Comparison of ENCODE assay signal across 27 cellular contexts in the genomic region with DNA sequence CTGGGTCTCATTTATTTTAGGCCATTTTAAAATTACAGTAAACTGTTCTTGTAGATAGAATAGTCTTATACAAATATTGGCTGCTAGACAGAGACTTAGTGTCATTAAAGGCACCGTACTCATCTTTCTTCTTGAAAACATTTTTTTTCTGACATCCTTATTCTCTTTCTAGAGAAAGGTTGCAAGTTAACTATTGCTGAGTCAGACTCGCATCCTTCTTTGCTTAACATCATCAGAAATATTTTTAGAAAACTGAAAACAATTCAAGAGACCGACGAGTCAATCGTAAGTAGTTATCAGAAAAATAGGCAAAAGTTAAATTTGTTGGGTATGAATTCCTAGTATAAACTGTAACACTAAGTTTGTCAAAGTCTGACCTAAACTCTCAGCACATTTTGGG.
"Had no signal": no experiment of that assay in that cellular context is flagged by ENCODE, and none has a peak within 500 bp of the region (broad histone marks: within the 10 kb centered on the region; RNA-seq: fewer than 3 reads in every experiment).

No MANE protein-coding gene starts in this region.

- H3K9me3 Mint-ChIP-seq: activated CD4-positive, alpha-beta memory T cell treated with anti-CD3 and anti-CD28 coated beads, Interleukin-2, amount 10 ng/mL, durations not matched to agents 7 days and 5 days; activated CD4-positive, alpha-beta T cell treated with anti-CD3 and anti-CD28 coated beads, Interleukin-2, amount 10 ng/mL, durations not matched to agents 24 days and 14 days; activated naive CD4-positive, alpha-beta T cell treated with anti-CD3 and anti-CD28 coated beads, Interleukin-2, amount 50 U/mL, for 24 hours; activated naive CD8-positive, alpha-beta T cell treated with anti-CD3 and anti-CD28 coated beads, Interleukin-2, amount 50 U/mL, for 24 hours; activated T-cell treated with anti-CD3 and anti-CD28 coated beads, Interleukin-2, amount 50 U/mL, for 24 hours; activated T-helper 2 cell treated with anti-CD3 and anti-CD28 coated beads, Interferon-gamma antibody, Interleukin-2, Interleukin-4, amounts not matched to agents 10 μg/mL and 5 μg/mL and 100 μg/mL, durations not matched to agents 14 hours and 24 hours and 36 hours; central memory CD8-positive, alpha-beta T cell; dendritic cell treated with granulocyte-macrophage colony-stimulating factor and Interleukin-4, amounts not matched to agents 40 ng/mL and 50 ng/mL, for 4 days; endodermal cell had no signal

- DNase-seq: activated CD4-positive, alpha-beta memory T cell treated with anti-CD3 and anti-CD28 coated beads, Interleukin-2, amount 10 ng/mL, durations not matched to agents 7 days and 5 days; activated CD4-positive, alpha-beta T cell treated with anti-CD3 and anti-CD28 coated beads, Interleukin-2, amount 10 ng/mL, durations not matched to agents 24 days and 14 days; activated CD4-positive, CD25-positive, alpha-beta regulatory T cell treated with anti-CD3 and anti-CD28 coated beads, Interleukin-2, amount 50 U/mL, for 72 hours; activated CD8-positive, alpha-beta memory T cell treated with anti-CD3 and anti-CD28 coated beads, Interleukin-2, amount 50 U/mL, for 48 hours; activated naive CD8-positive, alpha-beta T cell treated with anti-CD3 and anti-CD28 coated beads, Interleukin-2, amount 50 U/mL, for 24 hours; activated T-cell treated with anti-CD3 and anti-CD28 coated beads, Interleukin-2, amount 50 U/mL, for 24 hours; anterior cingulate cortex; endodermal cell; hippocampal formation; kidney; left colon; midbrain; naive thymus-derived CD4-positive, alpha-beta T cell; nucleus accumbens; right cardiac atrium; stimulated activated CD4-positive, alpha-beta T cell treated with anti-CD3 and anti-CD28 coated beads, Interleukin-2, amount 100 ng/mL, for 48 hours; stimulated activated naive CD4-positive, alpha-beta T cell treated with Interleukin-2 at 50 U/mL for 16 hours; T-helper 17 cell; T1000 had no signal

- H3K4me3 Mint-ChIP-seq: activated CD4-positive, alpha-beta memory T cell treated with anti-CD3 and anti-CD28 coated beads, Interleukin-2, amount 10 ng/mL, durations not matched to agents 7 days and 5 days; activated CD4-positive, alpha-beta T cell treated with anti-CD3 and anti-CD28 coated beads, Interleukin-2, amount 10 ng/mL, durations not matched to agents 24 days and 14 days; activated naive CD4-positive, alpha-beta T cell treated with anti-CD3 and anti-CD28 coated beads, Interleukin-2, amount 50 U/mL, for 24 hours; activated naive CD8-positive, alpha-beta T cell treated with anti-CD3 and anti-CD28 coated beads, Interleukin-2, amount 50 U/mL, for 24 hours; activated T-cell treated with anti-CD3 and anti-CD28 coated beads, Interleukin-2, amount 50 U/mL, for 24 hours; central memory CD8-positive, alpha-beta T cell; dendritic cell treated with granulocyte-macrophage colony-stimulating factor and Interleukin-4, amounts not matched to agents 40 ng/mL and 50 ng/mL, for 4 days; endodermal cell; naive thymus-derived CD4-positive, alpha-beta T cell; T-helper 17 cell had no signal

- H3K27ac ChIP-seq: tibial nerve had no signal

- ATAC-seq: activated naive CD8-positive, alpha-beta T cell treated with anti-CD3 and anti-CD28 coated beads, Interleukin-2, amount 50 U/mL, for 24 hours; esophagus mucosa; left colon; naive thymus-derived CD4-positive, alpha-beta T cell; right cardiac atrium; T-helper 17 cell had no signal

- H3K27ac Mint-ChIP-seq: activated CD4-positive, alpha-beta memory T cell treated with anti-CD3 and anti-CD28 coated beads, Interleukin-2, amount 10 ng/mL, durations not matched to agents 7 days and 5 days; activated CD4-positive, alpha-beta T cell treated with anti-CD3 and anti-CD28 coated beads, Interleukin-2, amount 10 ng/mL, durations not matched to agents 24 days and 14 days; activated naive CD4-positive, alpha-beta T cell treated with anti-CD3 and anti-CD28 coated beads, Interleukin-2, amount 50 U/mL, for 24 hours; activated naive CD8-positive, alpha-beta T cell treated with anti-CD3 and anti-CD28 coated beads, Interleukin-2, amount 50 U/mL, for 24 hours; activated T-cell treated with anti-CD3 and anti-CD28 coated beads, Interleukin-2, amount 50 U/mL, for 24 hours; activated T-helper 2 cell treated with anti-CD3 and anti-CD28 coated beads, Interferon-gamma antibody, Interleukin-2, Interleukin-4, amounts not matched to agents 10 μg/mL and 5 μg/mL and 100 μg/mL, durations not matched to agents 14 hours and 24 hours and 36 hours; dendritic cell treated with granulocyte-macrophage colony-stimulating factor and Interleukin-4, amounts not matched to agents 40 ng/mL and 50 ng/mL, for 4 days; naive thymus-derived CD4-positive, alpha-beta T cell; T-helper 17 cell had no signal

- H3K27me3 Mint-ChIP-seq: activated CD4-positive, alpha-beta memory T cell treated with anti-CD3 and anti-CD28 coated beads, Interleukin-2, amount 10 ng/mL, durations not matched to agents 7 days and 5 days; activated CD4-positive, alpha-beta T cell treated with anti-CD3 and anti-CD28 coated beads, Interleukin-2, amount 10 ng/mL, durations not matched to agents 24 days and 14 days; activated naive CD4-positive, alpha-beta T cell treated with anti-CD3 and anti-CD28 coated beads, Interleukin-2, amount 50 U/mL, for 24 hours; activated naive CD8-positive, alpha-beta T cell treated with anti-CD3 and anti-CD28 coated beads, Interleukin-2, amount 50 U/mL, for 24 hours; activated T-cell treated with anti-CD3 and anti-CD28 coated beads, Interleukin-2, amount 50 U/mL, for 24 hours; central memory CD8-positive, alpha-beta T cell; dendritic cell treated with granulocyte-macrophage colony-stimulating factor and Interleukin-4, amounts not matched to agents 40 ng/mL and 50 ng/mL, for 4 days; T-helper 17 cell had no signal

- H3K4me1 Mint-ChIP-seq: activated CD4-positive, alpha-beta memory T cell treated with anti-CD3 and anti-CD28 coated beads, Interleukin-2, amount 10 ng/mL, durations not matched to agents 7 days and 5 days; activated CD4-positive, alpha-beta T cell treated with anti-CD3 and anti-CD28 coated beads, Interleukin-2, amount 10 ng/mL, durations not matched to agents 24 days and 14 days; activated naive CD4-positive, alpha-beta T cell treated with anti-CD3 and anti-CD28 coated beads, Interleukin-2, amount 50 U/mL, for 24 hours; activated naive CD8-positive, alpha-beta T cell treated with anti-CD3 and anti-CD28 coated beads, Interleukin-2, amount 50 U/mL, for 24 hours; central memory CD8-positive, alpha-beta T cell; naive thymus-derived CD4-positive, alpha-beta T cell; T-helper 17 cell had no signal

- H3K9me3 ChIP-seq: tibial nerve had no signal

- H3K4me1 ChIP-seq: tibial nerve had no signal

- H3K36me3 ChIP-seq: tibial nerve had no signal

- H3K27me3 ChIP-seq: tibial nerve had no signal

- H3K36me3 Mint-ChIP-seq: activated naive CD4-positive, alpha-beta T cell treated with anti-CD3 and anti-CD28 coated beads, Interleukin-2, amount 50 U/mL, for 24 hours; naive thymus-derived CD4-positive, alpha-beta T cell had no signal

- H3K4me3 ChIP-seq: tibial nerve had no signal

- FAIRE-seq: bronchial epithelial cell, frontal cortex, kidney had no signal
